18 cellular contexts compared by ENCODE assay signal in the genomic region with DNA sequence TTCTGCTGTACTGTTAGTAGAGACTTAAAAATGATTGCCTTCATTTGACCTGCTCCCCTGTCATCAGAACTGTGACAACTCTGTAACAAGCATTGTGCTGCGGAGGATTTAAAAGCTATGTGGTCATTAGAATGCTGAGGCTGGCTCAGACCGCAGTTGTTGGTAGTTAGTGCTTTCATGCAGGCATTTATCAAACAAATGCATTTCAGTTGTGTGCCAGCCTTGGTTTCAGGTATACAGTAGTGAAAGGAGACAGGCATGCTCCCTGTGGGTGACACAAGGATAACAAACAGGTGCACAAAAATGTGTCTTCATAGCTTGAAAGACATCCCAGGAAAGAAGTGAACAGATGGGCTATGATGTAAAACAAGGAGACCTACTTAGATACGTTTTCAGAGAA.
A peak's percentile ranks its signal among the peaks of the same experiment; 100 is the strongest.
DNase-seq lines count a peak whose midpoint lies in the region; ATAC-seq, FAIRE-seq and TF ChIP-seq lines count a peak whose summit lies in the region.
"Had no signal": no experiment of that assay in that cellular context is flagged by ENCODE, and none has a peak within 500 bp of the region (broad histone marks: within the 10 kb centered on the region; RNA-seq: fewer than 3 reads in every experiment).

No MANE protein-coding gene starts in this region.

- FAIRE-seq in K562 (lab: Jason Lieb, UNC): no peak
- FAIRE-seq: A549 had no signal

- H3K9me3 Mint-ChIP-seq in activated naive CD4-positive, alpha-beta T cell treated with anti-CD3 and anti-CD28 coated beads, Interleukin-2, amount 50 U/mL, for 24 hours: no peaks in the 10 kb centered on the region
- no peaks in the 10 kb centered on the region for H3K9me3 Mint-ChIP-seq in activated naive CD4-positive, alpha-beta T cell treated with anti-CD3 and anti-CD28 coated beads, Interleukin-2, amount 10 ng/mL, durations not matched to agents 7 days and 5 days
- no peaks in the 10 kb centered on the region for H3K9me3 Mint-ChIP-seq in memory B cell
- no peaks in the 10 kb centered on the region for H3K9me3 Mint-ChIP-seq in stimulated activated effector memory CD8-positive, alpha-beta T cell treated with anti-CD3 and anti-CD28 coated beads, Interleukin-12 subunit alpha, Interleukin-12 subunit beta, amount 100 ng/mL, for 72 hours
- H3K9me3 Mint-ChIP-seq: activated naive CD8-positive, alpha-beta T cell treated with anti-CD3 and anti-CD28 coated beads for 36 hours had no signal

- peaks cover 16 to 33% of the 10 kb centered on the region in 2 experiments; a peak in 4 of 5 replicates for H3K4me1 ChIP-seq in K562 (replicated peaks in 1 of 2; ENCODE audit: control insufficient read depth in 2 of 2, insufficient read depth in 2 of 2, low read length in 2 of 2)
- no peaks in the 10 kb centered on the region for H3K4me1 ChIP-seq in MM.1S (ENCODE audit: low read length)
- H3K4me1 ChIP-seq in GM23248 (ENCODE audit: insufficient read depth): peaks cover 14% of the 10 kb centered on the region; the same call in 1 of the 2 replicates

- H3K27me3 ChIP-seq in K562 (ENCODE audit: control insufficient read depth in 2 of 2, insufficient read depth in 2 of 2, low read length in 2 of 2): no peaks in the 10 kb centered on the region
- H3K27me3 ChIP-seq in MM.1S (replicated peaks; ENCODE audit: insufficient read depth, low read length): no peaks in the 10 kb centered on the region
- no peaks in the 10 kb centered on the region for H3K27me3 ChIP-seq in GM23248 (replicated peaks; ENCODE audit: insufficient read depth)
- H3K27me3 ChIP-seq: spleen, upper lobe of right lung had no signal

- H3F3A ChIP-seq in MM.1S (ENCODE audit: insufficient read depth, low read length) (no peaks in the 10 kb centered on the region), GM23248 (ENCODE audit: insufficient read depth) (0 out of 2 replicates have a peak, but pooled peaks cover 12% of the 10 kb centered on the region)

- TF ChIP-seq POLR2A in K562 (conservative IDR thresholded peaks at IDR 0.05): no peak

- ATAC-seq in K562: no peak
- no peak for ATAC-seq in memory B cell (ENCODE audit: low read depth)
- ATAC-seq in stimulated activated effector memory CD8-positive, alpha-beta T cell treated with anti-CD3 and anti-CD28 coated beads, Interleukin-12 subunit alpha, Interleukin-12 subunit beta, amount 100 ng/mL, for 72 hours: no peak
- ATAC-seq: upper lobe of right lung had no signal

- CTCF ChIA-PET in activated naive CD4-positive, alpha-beta T cell treated with anti-CD3 and anti-CD28 coated beads, Interleukin-2, amount 10 ng/mL, durations not matched to agents 7 days and 5 days (lab: Charles Lee): interaction anchor here (1.7 kb wide), 1 partner anchor 55 kb away, joined by 6 read pairs; no protein-coding TSS in a partner anchor
- CTCF ChIA-PET in K562 (lab: Yijun Ruan, JAX; ENCODE audit: low intra/inter-chr PET ratio): no interaction called here

- no peaks in the 10 kb centered on the region for H3K9me1 ChIP-seq in K562 (ENCODE audit: control insufficient read depth, insufficient read depth, low read length)

- POLR2A ChIA-PET in K562 (lab: Yijun Ruan, JAX): interaction anchor here (1.1 to 2.3 kb wide), 2 partner anchors 14 to 19 kb away, joined by 6 to 7 read pairs; no protein-coding TSS in a partner anchor

- H3K4me1 Mint-ChIP-seq in activated naive CD4-positive, alpha-beta T cell treated with anti-CD3 and anti-CD28 coated beads, Interleukin-2, amount 50 U/mL, for 24 hours: peaks cover 75% of the 10 kb centered on the region
- H3K4me1 Mint-ChIP-seq in activated naive CD4-positive, alpha-beta T cell treated with anti-CD3 and anti-CD28 coated beads, Interleukin-2, amount 10 ng/mL, durations not matched to agents 7 days and 5 days: no peaks in the 10 kb centered on the region
- H3K4me1 Mint-ChIP-seq in memory B cell: peaks cover 13% of the 10 kb centered on the region
- H3K4me1 Mint-ChIP-seq in stimulated activated effector memory CD8-positive, alpha-beta T cell treated with anti-CD3 and anti-CD28 coated beads, Interleukin-12 subunit alpha, Interleukin-12 subunit beta, amount 100 ng/mL, for 72 hours: peaks cover 42% of the 10 kb centered on the region

- H3K4me3 ChIP-seq in K562 (no peak overlapping the region), MM.1S (ENCODE audit: low read length) (no peak overlapping the region), GM23248 (no peak overlapping the region)
- H3K4me3 ChIP-seq: A549, spleen, upper lobe of right lung had no signal

- peaks cover 7% of the 10 kb centered on the region for H3K36me3 Mint-ChIP-seq in activated naive CD4-positive, alpha-beta T cell treated with anti-CD3 and anti-CD28 coated beads, Interleukin-2, amount 50 U/mL, for 24 hours
- H3K36me3 Mint-ChIP-seq in activated naive CD4-positive, alpha-beta T cell treated with anti-CD3 and anti-CD28 coated beads, Interleukin-2, amount 10 ng/mL, durations not matched to agents 7 days and 5 days: peaks cover 8% of the 10 kb centered on the region
- H3K36me3 Mint-ChIP-seq in memory B cell: peaks cover 7% of the 10 kb centered on the region
- H3K36me3 Mint-ChIP-seq in stimulated activated effector memory CD8-positive, alpha-beta T cell treated with anti-CD3 and anti-CD28 coated beads, Interleukin-12 subunit alpha, Interleukin-12 subunit beta, amount 100 ng/mL, for 72 hours: peaks cover 28% of the 10 kb centered on the region

- H3K4me2 ChIP-seq in K562 (ENCODE audit: insufficient read depth, low read length) (no peak overlapping the region), MM.1S (ENCODE audit: low read depth, low read length) (no peak overlapping the region), GM23248 (ENCODE audit: unreplicated experiment) (no peak overlapping the region)
- H3K4me2 ChIP-seq: A549 had no signal

- no peaks in the 10 kb centered on the region for H3K9me2 ChIP-seq in MM.1S (replicated peaks; ENCODE audit: insufficient read depth, low read length)
- no peaks in the 10 kb centered on the region for H3K9me2 ChIP-seq in GM23248 (ENCODE audit: insufficient read depth)

- H3K9me3 ChIP-seq in K562 (replicated peaks; ENCODE audit: control insufficient read depth, insufficient read depth, low read depth, low read length) (no peaks in the 10 kb centered on the region), MM.1S (replicated peaks; ENCODE audit: insufficient read depth, low read length) (no peaks in the 10 kb centered on the region), GM23248 (ENCODE audit: low read depth) (no peaks in the 10 kb centered on the region)
- H3K9me3 ChIP-seq: A549, spleen, upper lobe of right lung had no signal

- no peak for DNase-seq in activated naive CD4-positive, alpha-beta T cell treated with anti-CD3 and anti-CD28 coated beads, Interleukin-2, amount 10 ng/mL, durations not matched to agents 7 days and 5 days
- DNase-seq in K562 (ENCODE audit: extremely low read depth in 1 of 4, low spot score in 3 of 4) (no peak), memory B cell (ENCODE audit: low spot score in 2 of 2) (no peak), MM.1S (no peak), GM23248 (no peak)
- DNase-seq in stimulated activated effector memory CD8-positive, alpha-beta T cell treated with anti-CD3 and anti-CD28 coated beads, Interleukin-12 subunit alpha, Interleukin-12 subunit beta, amount 100 ng/mL, for 72 hours (ENCODE audit: low spot score in 2 of 2): no peak
- DNase-seq in activated effector memory CD4-positive, alpha-beta T cell treated with anti-CD3 and anti-CD28 coated beads, Interleukin-2, amount 50 U/mL, for 16 hours: no peak
- DNase-seq: activated naive CD8-positive, alpha-beta T cell treated with anti-CD3 and anti-CD28 coated beads for 36 hours; foreskin melanocyte; mammary epithelial cell; NCI-H1048; nucleus accumbens; SHP77; spleen; stimulated activated naive CD4-positive, alpha-beta T cell treated with Interleukin-2 at 50 U/mL for 16 hours; upper lobe of right lung had no signal

- H3K36me3 ChIP-seq in K562 (ENCODE audit: control insufficient read depth, insufficient read depth, low read length) (peaks cover 6% of the 10 kb centered on the region; the same call in 2 of the 3 replicates), MM.1S (replicated peaks; ENCODE audit: insufficient read depth, low read length) (no peaks in the 10 kb centered on the region), GM23248 (ENCODE audit: low read depth) (0 out of 2 replicates have a peak, but pooled peaks cover 16% of the 10 kb centered on the region)

- no TSS peak for BruUV-seq in K562 (replicated peaks; lab: Mats Ljungman, UMichigan)

- no peak for TF ChIP-seq CTCF in K562 (IDR thresholded peaks at IDR 0.05 in 2 of 3, conservative IDR thresholded peaks at IDR 0.05 in 1 of 3; ENCODE audit: insufficient read depth in 2 of 3, low read depth in 1 of 3, low read length in 3 of 3)
- no peak for TF ChIP-seq CTCF in MM.1S (IDR thresholded peaks at IDR 0.05; ENCODE audit: low read length)

- intact Hi-C loops in K562 (cut with micrococcal nuclease): no loop called here

- TF ChIP-seq RAD21 in K562 (CRISPR knock-in tag; conservative IDR thresholded peaks at IDR 0.05 in 1 of 2, IDR thresholded peaks at IDR 0.05 in 1 of 2): no peak

- H3K27ac ChIP-seq in K562 (ENCODE audit: extremely low read depth, low read depth, low read length) (peak overlapping the region; percentile 43; the same call in 2 of the 3 replicates), MM.1S (ENCODE audit: low read length) (no peak overlapping the region), GM23248 (no peak overlapping the region)
- H3K27ac ChIP-seq: A549, upper lobe of right lung had no signal

- 60% methylated on average over 3 of the region's 3 CpGs for WGBS in K562 (ENCODE audit: insufficient coverage, low coverage, missing lambda C conversion rate)
- 89 to 99% methylated on average over 3 of the region's 3 CpGs for WGBS in GM23248 (ENCODE audit: low coverage in 1 of 2, low lambda C conversion rate in 2 of 2, missing lambda C conversion rate in 2 of 2), 2 experiments

- H3K9ac ChIP-seq in K562 (ENCODE audit: insufficient read depth in 1 of 2, low read depth in 2 of 2, low read length in 2 of 2) (no peak overlapping the region), MM.1S (ENCODE audit: low read length) (no peak overlapping the region), GM23248 (no peak overlapping the region)

- H3K27ac Mint-ChIP-seq in activated naive CD4-positive, alpha-beta T cell treated with anti-CD3 and anti-CD28 coated beads, Interleukin-2, amount 50 U/mL, for 24 hours: peak overlapping the region; percentile 21
- no peak overlapping the region for H3K27ac Mint-ChIP-seq in activated naive CD4-positive, alpha-beta T cell treated with anti-CD3 and anti-CD28 coated beads, Interleukin-2, amount 10 ng/mL, durations not matched to agents 7 days and 5 days
- peak overlapping the region; percentile 55 for H3K27ac Mint-ChIP-seq in memory B cell
- H3K27ac Mint-ChIP-seq in stimulated activated effector memory CD8-positive, alpha-beta T cell treated with anti-CD3 and anti-CD28 coated beads, Interleukin-12 subunit alpha, Interleukin-12 subunit beta, amount 100 ng/mL, for 72 hours: peak overlapping the region; percentile 29
- H3K27ac Mint-ChIP-seq: activated naive CD8-positive, alpha-beta T cell treated with anti-CD3 and anti-CD28 coated beads for 36 hours had no signal

- no peak for TF ChIP-seq EP300 in K562 (IDR thresholded peaks at IDR 0.05; ENCODE audit: low read length)

- no peaks in the 10 kb centered on the region; the same call in 1 of the 2 replicates for H4K20me1 ChIP-seq in K562 (replicated peaks; ENCODE audit: control insufficient read depth, insufficient read depth, low read length)
- H4K20me1 ChIP-seq in MM.1S (ENCODE audit: insufficient read depth, low read length): no peaks in the 10 kb centered on the region
- H4K20me1 ChIP-seq in GM23248 (ENCODE audit: insufficient read depth): no peaks in the 10 kb centered on the region

- in situ Hi-C loops in K562 (cut with MboI): no loop called here
- in situ Hi-C loops in GM23248 (cut with MboI): no loop called here

- H2AFZ ChIP-seq in K562 (ENCODE audit: low read depth, low read length): no peak overlapping the region
- no peak overlapping the region for H2AFZ ChIP-seq in MM.1S (ENCODE audit: low read length)
- no peak overlapping the region for H2AFZ ChIP-seq in GM23248

- H3K4me3 Mint-ChIP-seq in activated naive CD4-positive, alpha-beta T cell treated with anti-CD3 and anti-CD28 coated beads, Interleukin-2, amount 50 U/mL, for 24 hours: no peak overlapping the region
- no peak overlapping the region for H3K4me3 Mint-ChIP-seq in activated naive CD4-positive, alpha-beta T cell treated with anti-CD3 and anti-CD28 coated beads, Interleukin-2, amount 10 ng/mL, durations not matched to agents 7 days and 5 days
- H3K4me3 Mint-ChIP-seq in memory B cell: no peak overlapping the region
- no peak overlapping the region for H3K4me3 Mint-ChIP-seq in stimulated activated effector memory CD8-positive, alpha-beta T cell treated with anti-CD3 and anti-CD28 coated beads, Interleukin-12 subunit alpha, Interleukin-12 subunit beta, amount 100 ng/mL, for 72 hours
- H3K4me3 Mint-ChIP-seq: activated naive CD8-positive, alpha-beta T cell treated with anti-CD3 and anti-CD28 coated beads for 36 hours had no signal

- no peaks in the 10 kb centered on the region for H3K27me3 Mint-ChIP-seq in activated naive CD4-positive, alpha-beta T cell treated with anti-CD3 and anti-CD28 coated beads, Interleukin-2, amount 50 U/mL, for 24 hours
- no peaks in the 10 kb centered on the region for H3K27me3 Mint-ChIP-seq in activated naive CD4-positive, alpha-beta T cell treated with anti-CD3 and anti-CD28 coated beads, Interleukin-2, amount 10 ng/mL, durations not matched to agents 7 days and 5 days
- H3K27me3 Mint-ChIP-seq in memory B cell: no peaks in the 10 kb centered on the region
- H3K27me3 Mint-ChIP-seq: activated naive CD8-positive, alpha-beta T cell treated with anti-CD3 and anti-CD28 coated beads for 36 hours had no signal

- H3K79me2 ChIP-seq in K562 (ENCODE audit: control insufficient read depth, insufficient read depth, low read length): peaks cover 79% of the 10 kb centered on the region
- H3K79me2 ChIP-seq in MM.1S (ENCODE audit: low read length): peaks cover 23% of the 10 kb centered on the region
- H3K79me2 ChIP-seq in GM23248 (ENCODE audit: insufficient read depth): peaks cover 100% of the 10 kb centered on the region
